Comparison of ENCODE assay signal across 1 cellular context in the genomic region with DNA sequence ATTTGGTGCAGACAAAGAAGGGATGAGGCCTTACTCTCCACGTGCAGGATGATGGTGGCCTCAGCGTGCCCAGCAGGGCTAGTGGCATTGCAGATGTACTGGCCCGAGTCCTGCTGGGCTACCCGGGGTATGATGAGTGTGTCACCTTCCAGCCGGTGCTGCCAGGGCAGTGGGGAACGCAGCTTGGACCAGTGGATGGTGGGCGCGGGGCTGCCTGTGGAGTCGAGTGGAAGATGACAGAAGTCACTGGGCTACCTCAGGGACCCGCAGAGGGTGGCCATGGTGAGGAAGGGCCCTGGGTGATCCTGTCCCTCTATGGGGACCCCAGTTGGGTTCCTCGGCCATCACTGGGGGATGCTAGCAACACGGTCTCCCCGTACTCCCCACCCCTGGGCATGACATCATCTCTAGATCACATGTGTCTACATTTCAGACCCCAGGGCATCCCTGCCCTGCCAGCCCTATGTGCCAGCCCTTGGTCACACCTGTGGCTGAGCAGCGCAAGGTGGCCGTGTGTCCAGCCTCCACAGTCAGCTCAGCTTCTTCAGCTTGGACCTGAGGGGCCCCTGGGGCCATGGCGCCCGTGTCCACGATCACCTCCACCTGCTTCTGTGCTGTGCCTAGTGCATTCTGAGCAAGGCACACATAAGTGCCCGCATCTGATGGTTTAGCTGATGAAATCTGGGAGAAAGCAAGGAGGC.
TF ChIP-seq lines count a peak whose summit lies in the region.

No MANE protein-coding gene starts in this region.

TF ChIP-seq in HepG2, 621 proteins besides CTCF, POLR2A, EP300 and RAD21:
- peak; percentile 49 for TF ChIP-seq ATF7 (IDR thresholded peaks at IDR 0.05)
- TF ChIP-seq ATF7 (CRISPR knock-in tag; IDR thresholded peaks at IDR 0.05), result no peak
- no peak for TF ChIP-seq PTBP1 (IDR thresholded peaks at IDR 0.05; ENCODE audit: low read depth, low read length, poor library complexity, severe bottlenecking)
TF ChIP-seq in HepG2: peak in this region for 1.
